Comparison of ENCODE assay signal across 17 cellular contexts in genomic region chr11:10477690-10478046, GRCh38.
"Had no signal": no experiment of that assay in that cellular context is flagged by ENCODE, and none has a peak within 500 bp of the region (broad histone marks: within the 10 kb centered on the region; RNA-seq: fewer than 3 reads in every experiment).

No MANE protein-coding gene starts in this region.

- H3K9me3 ChIP-seq: thyroid gland had no signal

- H3K36me3 ChIP-seq: thyroid gland had no signal

- DNase-seq: activated CD4-positive, alpha-beta memory T cell treated with anti-CD3 and anti-CD28 coated beads for 36 hours; activated CD4-positive, alpha-beta T cell treated with anti-CD3 and anti-CD28 coated beads for 36 hours; activated CD8-positive, alpha-beta memory T cell treated with anti-CD3 and anti-CD28 coated beads, Interleukin-2, amount 10 ng/mL, durations not matched to agents 7 days and 5 days; activated T-cell treated with anti-CD3 and anti-CD28 coated beads, Interleukin-2, amount 50 U/mL, for 4 hours; cerebellar nuclear complex; endodermal cell; erythroblast; left colon; naive thymus-derived CD4-positive, alpha-beta T cell; retina; stimulated activated CD4-positive, alpha-beta T cell treated with anti-CD3 and anti-CD28 coated beads, Interleukin-12 subunit alpha, Interleukin-12 subunit beta, amount 100 ng/mL, for 4 hours; stimulated activated CD4-positive, alpha-beta T cell treated with anti-CD3 and anti-CD28 coated beads, Interleukin-2, amount 100 ng/mL, for 24 hours; stimulated activated naive CD4-positive, alpha-beta T cell treated with Interleukin-2 at 50 U/mL for 16 hours; T-helper 1 cell; thyroid gland had no signal

- H3K27ac Mint-ChIP-seq: activated CD4-positive, alpha-beta T cell treated with anti-CD3 and anti-CD28 coated beads for 36 hours; activated CD8-positive, alpha-beta memory T cell treated with anti-CD3 and anti-CD28 coated beads, Interleukin-2, amount 10 ng/mL, durations not matched to agents 7 days and 5 days; dendritic cell treated with granulocyte-macrophage colony-stimulating factor and Interleukin-4, amounts not matched to agents 40 ng/mL and 50 ng/mL, for 4 days had no signal

- ATAC-seq: activated CD4-positive, alpha-beta T cell treated with anti-CD3 and anti-CD28 coated beads for 36 hours; activated CD8-positive, alpha-beta memory T cell treated with anti-CD3 and anti-CD28 coated beads, Interleukin-2, amount 10 ng/mL, durations not matched to agents 7 days and 5 days; activated T-cell treated with anti-CD3 and anti-CD28 coated beads, Interleukin-2, amount 50 U/mL, for 4 hours; left colon; naive thymus-derived CD4-positive, alpha-beta T cell; SK-N-SH treated with all-trans-retinoic acid at 6 μM for 48 hours had no signal

- H3K4me1 ChIP-seq: thyroid gland had no signal

- H3K4me3 Mint-ChIP-seq: activated CD4-positive, alpha-beta memory T cell treated with anti-CD3 and anti-CD28 coated beads for 36 hours; activated CD4-positive, alpha-beta T cell treated with anti-CD3 and anti-CD28 coated beads for 36 hours; activated CD8-positive, alpha-beta memory T cell treated with anti-CD3 and anti-CD28 coated beads, Interleukin-2, amount 10 ng/mL, durations not matched to agents 7 days and 5 days; activated T-cell treated with anti-CD3 and anti-CD28 coated beads, Interleukin-2, amount 50 U/mL, for 4 hours; dendritic cell treated with granulocyte-macrophage colony-stimulating factor and Interleukin-4, amounts not matched to agents 40 ng/mL and 50 ng/mL, for 4 days; endodermal cell; naive thymus-derived CD4-positive, alpha-beta T cell had no signal

- H3K27me3 ChIP-seq: thyroid gland had no signal

- H3K27ac ChIP-seq: thyroid gland had no signal

- H3K27me3 Mint-ChIP-seq: activated CD4-positive, alpha-beta memory T cell treated with anti-CD3 and anti-CD28 coated beads for 36 hours; activated CD4-positive, alpha-beta T cell treated with anti-CD3 and anti-CD28 coated beads for 36 hours; activated CD8-positive, alpha-beta memory T cell treated with anti-CD3 and anti-CD28 coated beads, Interleukin-2, amount 10 ng/mL, durations not matched to agents 7 days and 5 days; dendritic cell treated with granulocyte-macrophage colony-stimulating factor and Interleukin-4, amounts not matched to agents 40 ng/mL and 50 ng/mL, for 4 days; naive thymus-derived CD4-positive, alpha-beta T cell had no signal

- H3K4me3 ChIP-seq: thyroid gland had no signal

- H3K9me3 Mint-ChIP-seq: activated CD4-positive, alpha-beta memory T cell treated with anti-CD3 and anti-CD28 coated beads for 36 hours; activated T-cell treated with anti-CD3 and anti-CD28 coated beads, Interleukin-2, amount 50 U/mL, for 4 hours; dendritic cell treated with granulocyte-macrophage colony-stimulating factor and Interleukin-4, amounts not matched to agents 40 ng/mL and 50 ng/mL, for 4 days; endodermal cell; naive thymus-derived CD4-positive, alpha-beta T cell had no signal
